Comparison of ENCODE assay signal across 8 cellular contexts in the genomic region with DNA sequence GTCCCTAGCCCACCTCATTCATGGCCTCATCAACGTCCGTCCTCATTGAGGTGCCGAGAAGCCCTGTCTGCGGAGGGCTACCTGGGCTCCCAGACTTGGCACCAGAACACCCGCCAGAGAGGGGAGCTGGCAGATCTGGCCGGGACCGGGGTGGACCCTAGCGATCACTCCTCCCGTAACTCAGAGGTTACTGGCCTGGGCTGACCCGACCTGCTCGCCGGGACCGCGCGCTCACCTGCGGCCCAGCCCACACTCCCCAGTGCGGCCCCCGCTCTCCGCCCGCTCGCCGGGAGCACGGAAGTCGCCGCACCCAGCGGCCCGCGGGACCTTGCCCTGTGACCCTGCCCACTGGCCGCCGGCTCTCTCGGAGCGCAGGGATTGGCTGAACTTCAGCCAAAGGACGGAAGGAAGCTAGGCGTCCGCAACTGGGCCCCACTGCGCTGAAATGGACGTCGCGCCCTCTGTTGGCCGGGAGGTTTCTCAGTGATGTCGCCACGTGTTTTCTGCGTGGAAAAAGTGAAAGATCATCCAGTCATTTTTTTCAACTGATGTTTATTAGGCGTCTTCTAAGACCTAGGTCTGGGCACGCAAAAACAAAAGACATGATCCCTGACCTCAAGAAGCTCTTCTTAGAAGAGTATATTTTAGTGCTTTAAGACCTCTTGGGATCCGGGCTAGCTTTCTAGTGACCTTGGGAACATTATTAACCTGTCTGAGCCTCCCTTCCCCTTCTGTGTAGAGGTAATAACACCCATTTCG. TPM values are rescaled to one million over a fixed set of nuclear protein-coding genes. Genes with fewer than 3 reads are reported as not detected.
DNase-seq lines count a peak whose midpoint lies in the region; TF ChIP-seq lines count a peak whose summit lies in the region.

A gene with protein sequence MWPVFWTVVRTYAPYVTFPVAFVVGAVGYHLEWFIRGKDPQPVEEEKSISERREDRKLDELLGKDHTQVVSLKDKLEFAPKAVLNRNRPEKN (minus strand): TSS at position 308 of the 759 bp plus-strand sequence. CDS start 3,772 bp downstream, outside the sequence.

- peaks cover 22% of the 10 kb centered on the region for H3K27me3 Mint-ChIP-seq in nephron (ENCODE audit: low read depth)
- no peaks in the 10 kb centered on the region for H3K27me3 Mint-ChIP-seq in stimulated activated naive CD8-positive, alpha-beta T cell treated with anti-CD3 and anti-CD28 coated beads, Interleukin-15, Interleukin-2, amounts not matched to agents 100 ng/mL and 50 ng/mL, for 24 hours

- peak within 1 kb of the TSS; percentile 87 for H3K4me3 ChIP-seq in fibroblast of pulmonary artery (replicated peaks; ENCODE audit: low read depth, low read length)

- H3K36me3 Mint-ChIP-seq in nephron (ENCODE audit: low read depth) = peaks cover 4% of the 10 kb centered on the region
- H3K36me3 Mint-ChIP-seq in stimulated activated naive CD8-positive, alpha-beta T cell treated with anti-CD3 and anti-CD28 coated beads, Interleukin-15, Interleukin-2, amounts not matched to agents 100 ng/mL and 50 ng/mL, for 24 hours (ENCODE audit: low read depth) = peaks cover 30% of the 10 kb centered on the region

- peaks cover 24% of the 10 kb centered on the region for H3K4me1 Mint-ChIP-seq in nephron
- H3K4me1 Mint-ChIP-seq in stimulated activated naive CD8-positive, alpha-beta T cell treated with anti-CD3 and anti-CD28 coated beads, Interleukin-15, Interleukin-2, amounts not matched to agents 100 ng/mL and 50 ng/mL, for 24 hours (ENCODE audit: low read depth) = peaks cover 58% of the 10 kb centered on the region

- peak within 1 kb of the TSS; percentile 47 to 84 (median 82) for H3K27ac Mint-ChIP-seq in nephron
- peak within 1 kb of the TSS; percentile 98 for H3K27ac Mint-ChIP-seq in stimulated activated naive CD8-positive, alpha-beta T cell treated with anti-CD3 and anti-CD28 coated beads, Interleukin-15, Interleukin-2, amounts not matched to agents 100 ng/mL and 50 ng/mL, for 24 hours

- H3K4me3 Mint-ChIP-seq in nephron = peak within 1 kb of the TSS; percentile 97 to 98 (median 98)
- peak within 1 kb of the TSS; percentile 99 for H3K4me3 Mint-ChIP-seq in stimulated activated naive CD8-positive, alpha-beta T cell treated with anti-CD3 and anti-CD28 coated beads, Interleukin-15, Interleukin-2, amounts not matched to agents 100 ng/mL and 50 ng/mL, for 24 hours

- no peaks in the 10 kb centered on the region for H3K9me3 Mint-ChIP-seq in nephron
- H3K9me3 Mint-ChIP-seq in stimulated activated naive CD8-positive, alpha-beta T cell treated with anti-CD3 and anti-CD28 coated beads, Interleukin-15, Interleukin-2, amounts not matched to agents 100 ng/mL and 50 ng/mL, for 24 hours = no peaks in the 10 kb centered on the region

- peak; percentile 80 for TF ChIP-seq CTCF in fibroblast of pulmonary artery (IDR thresholded peaks at IDR 0.05; ENCODE audit: low read length, missing control alignments)
- TF ChIP-seq CTCF in nephron (IDR thresholded peaks at IDR 0.05; ENCODE audit: unreplicated experiment in 3 of 3) = peak; percentile 77 to 87 (median 82)

- DNase-seq in ELF-1 (ENCODE audit: low read depth, low spot score) = peak; percentile 91
- DNase-seq in H4 (ENCODE audit: low spot score) = peak; percentile 91
- peak; percentile 95 for DNase-seq in LoVo (ENCODE audit: low spot score)
- peak; percentile 79 to 94 for DNase-seq in SHP77 (lab: John Stamatoyannopoulos, UW)
- peak; percentile 85 for DNase-seq in activated effector memory CD4-positive, alpha-beta T cell treated with Interleukin-2 at 50 U/mL for 16 hours
- peak; percentile 95 for DNase-seq in fibroblast of pulmonary artery (ENCODE audit: low read depth)

RNA-seq across cellular contexts. Expression of the gene that starts here (rescaled TPM):
- 29.8 and 34.9 TPM in 2 replicates for total RNA-seq in H4 (2014; rRNA removed; shearing (Covaris generic))

Comparison
In these comparisons a context has a peak if more than half of its experiments do, and no peak if none do; other contexts are left out.
1. Peak in every context shown above with its lines: DNase-seq and H3K4me3 ChIP-seq.